In genomic region chr16:70402916-70403659, GRCh38 we compare ENCODE assay signal across 10 cellular contexts. TPM values are rescaled to one million over a fixed set of nuclear protein-coding genes. Genes with fewer than 3 reads are reported as not detected.
A peak's percentile ranks its signal among the peaks of the same experiment; 100 is the strongest.
DNase-seq lines count a peak whose midpoint lies in the region; ATAC-seq and TF ChIP-seq lines count a peak whose summit lies in the region.
"Had no signal": no experiment of that assay in that cellular context is flagged by ENCODE, and none has a peak within 500 bp of the region (broad histone marks: within the 10 kb centered on the region; RNA-seq: fewer than 3 reads in every experiment).

No MANE protein-coding gene starts in this region.

- intact Hi-C loops in naive thymus-derived CD4-positive, alpha-beta T cell (cut with micrococcal nuclease), result loop anchor here in 1 of 2 donors (5.0 kb wide), 2 partner anchors 34 to 49 kb away; partner anchors contain the start of genes FCSK and ST3GAL2
- intact Hi-C loops in tibial artery (cut with DNase I; ENCODE audit: low total_unique reads), result no loop called here

- H3K27ac Mint-ChIP-seq in activated naive CD8-positive, alpha-beta T cell treated with anti-CD3 and anti-CD28 coated beads for 36 hours, result peak overlapping the region; percentile 30
- peak overlapping the region in 6 of 9 donors; percentile 14 to 90 (median 50) for H3K27ac Mint-ChIP-seq in naive thymus-derived CD4-positive, alpha-beta T cell

- no peak for TF ChIP-seq CTCF in Loucy (conservative IDR thresholded peaks at IDR 0.05; ENCODE audit: low read length)
- TF ChIP-seq CTCF in tibial artery (IDR thresholded peaks at IDR 0.05), result no peak

- H3K27me3 ChIP-seq in Loucy (ENCODE audit: insufficient read depth, low read length, poor library complexity, severe bottlenecking) (no peaks in the 10 kb centered on the region), tibial artery (no peaks in the 10 kb centered on the region)
- H3K27me3 ChIP-seq in naive thymus-derived CD4-positive, alpha-beta T cell (ENCODE audit: control insufficient read depth in 2 of 2, insufficient read depth in 2 of 2, low read length in 2 of 2), result no peaks in the 10 kb centered on the region

- peaks cover 48% of the 10 kb centered on the region for H4K20me1 ChIP-seq in Loucy (ENCODE audit: insufficient read depth, low read length, poor library complexity, severe bottlenecking)

- peaks cover 47% of the 10 kb centered on the region for H3K4me1 Mint-ChIP-seq in activated naive CD8-positive, alpha-beta T cell treated with anti-CD3 and anti-CD28 coated beads for 36 hours
- peaks cover 38 to 69% (median 47%) of the 10 kb centered on the region in 7 donors for H3K4me1 Mint-ChIP-seq in naive thymus-derived CD4-positive, alpha-beta T cell

- H3K9me3 Mint-ChIP-seq in activated naive CD8-positive, alpha-beta T cell treated with anti-CD3 and anti-CD28 coated beads for 36 hours, result peaks cover 4% of the 10 kb centered on the region
- peaks cover 0 to 3% (median 0%) of the 10 kb centered on the region in 11 donors for H3K9me3 Mint-ChIP-seq in naive thymus-derived CD4-positive, alpha-beta T cell

- H3K4me1 ChIP-seq in Loucy (ENCODE audit: insufficient read depth, low read length, poor library complexity, severe bottlenecking) (peaks cover 10% of the 10 kb centered on the region), tibial artery (no peaks in the 10 kb centered on the region)
- H3K4me1 ChIP-seq in naive thymus-derived CD4-positive, alpha-beta T cell (ENCODE audit: control insufficient read depth in 2 of 2, insufficient read depth in 2 of 2, low read length in 2 of 2), result peaks cover 13 to 26% of the 10 kb centered on the region in 2 donors

- peaks cover 24% of the 10 kb centered on the region for H3K36me3 Mint-ChIP-seq in activated naive CD8-positive, alpha-beta T cell treated with anti-CD3 and anti-CD28 coated beads for 36 hours
- peaks cover 0 to 11% (median 0%) of the 10 kb centered on the region in 5 donors for H3K36me3 Mint-ChIP-seq in naive thymus-derived CD4-positive, alpha-beta T cell

- peaks cover 18% of the 10 kb centered on the region; the same call in 1 of the 2 replicates for H3K36me3 ChIP-seq in Loucy (ENCODE audit: insufficient read depth, low read length)
- H3K36me3 ChIP-seq in naive thymus-derived CD4-positive, alpha-beta T cell (ENCODE audit: control insufficient read depth in 2 of 3, insufficient read depth in 3 of 3, low read length in 3 of 3), result peaks cover 0 to 26% (median 0%) of the 10 kb centered on the region in 3 experiments
- H3K36me3 ChIP-seq in tibial artery, result peaks cover 7 to 23% (median 19%) of the 10 kb centered on the region in 3 donors

- H3K4me3 ChIP-seq in Loucy (ENCODE audit: low read length, poor library complexity, severe bottlenecking) (no peak overlapping the region), tibial artery (no peak overlapping the region)
- no peak overlapping the region for H3K4me3 ChIP-seq in naive thymus-derived CD4-positive, alpha-beta T cell (ENCODE audit: low read length)

- no peak overlapping the region for H3K9ac ChIP-seq in Loucy (ENCODE audit: low read depth, low read length, poor library complexity, severe bottlenecking)

- H3F3A ChIP-seq in Loucy (ENCODE audit: low read depth), result 0 out of 2 replicates have a peak, but pooled peaks cover 4% of the 10 kb centered on the region

- no peak overlapping the region for H3K4me3 Mint-ChIP-seq in activated naive CD8-positive, alpha-beta T cell treated with anti-CD3 and anti-CD28 coated beads for 36 hours
- H3K4me3 Mint-ChIP-seq in naive thymus-derived CD4-positive, alpha-beta T cell, result peak overlapping the region; percentile 6 to 92 (median 30)

- H3K27me3 Mint-ChIP-seq in activated naive CD8-positive, alpha-beta T cell treated with anti-CD3 and anti-CD28 coated beads for 36 hours, result no peaks in the 10 kb centered on the region
- no peaks in the 10 kb centered on the region for H3K27me3 Mint-ChIP-seq in naive thymus-derived CD4-positive, alpha-beta T cell

- H3K9me3 ChIP-seq in Loucy (ENCODE audit: insufficient read depth, low read depth, low read length), result no peaks in the 10 kb centered on the region
- H3K9me3 ChIP-seq in naive thymus-derived CD4-positive, alpha-beta T cell (ENCODE audit: control insufficient read depth in 2 of 3, low read length in 3 of 3), result no peaks in the 10 kb centered on the region
- no peaks in the 10 kb centered on the region for H3K9me3 ChIP-seq in tibial artery

- H2AFZ ChIP-seq in Loucy (ENCODE audit: low read length), result no peak overlapping the region

- POLR2A ChIA-PET in naive thymus-derived CD4-positive, alpha-beta T cell (lab: Charles Lee), result interaction anchor here (0.9 to 1.2 kb wide), 3 partner anchors 17 to 23 kb away, joined by 3 to 5 read pairs (median 4); no protein-coding TSS in a partner anchor

- no peaks in the 10 kb centered on the region for H3K9me2 ChIP-seq in Loucy (replicated peaks; ENCODE audit: low read depth, low read length)

- CTCF ChIA-PET in naive thymus-derived CD4-positive, alpha-beta T cell (lab: Charles Lee), result interaction anchor here (0.6 to 1.0 kb wide), 2 partner anchors 68 to 81 kb away, joined by 3 to 4 read pairs; no protein-coding TSS in a partner anchor

- peaks cover 9% of the 10 kb centered on the region; the same call in 1 of the 2 replicates for H3K79me2 ChIP-seq in Loucy (ENCODE audit: insufficient read depth, low read length)

- peak overlapping the region; percentile 61 for H3K4me2 ChIP-seq in Loucy (ENCODE audit: low read depth, low read length, poor library complexity, severe bottlenecking)

- H3K27ac ChIP-seq in naive thymus-derived CD4-positive, alpha-beta T cell (ENCODE audit: low read depth, low read length), result no peak overlapping the region
- no peak overlapping the region for H3K27ac ChIP-seq in tibial artery

- DNase-seq in GF-D8 (lab: John Stamatoyannopoulos, UW) (peak; percentile 72), tibial artery (no peak), medulla oblongata (ENCODE audit: extremely low spot score) (no peak), hypothalamus (lab: John Stamatoyannopoulos, UW) (no peak)
- DNase-seq in activated naive CD8-positive, alpha-beta T cell treated with anti-CD3 and anti-CD28 coated beads for 36 hours, result no peak
- DNase-seq in naive thymus-derived CD4-positive, alpha-beta T cell, result no peak
- DNase-seq: activated CD4-positive, alpha-beta T cell treated with anti-CD3 and anti-CD28 coated beads, Interleukin-2, amount 50 U/mL, for 1 hour; NCI-H2029 had no signal

- ATAC-seq in naive thymus-derived CD4-positive, alpha-beta T cell, result no peak
- ATAC-seq in HG02938 (IDR thresholded peaks at IDR 0.05; ENCODE audit: unreplicated experiment), result no peak

RNA-seq across cellular contexts. Expression of gene ST3GAL2, which starts 35.8 kb away (rescaled TPM):
- 10 to 100 TPM; 21.5 to 23.3 TPM for total RNA-seq in activated naive CD8-positive, alpha-beta T cell treated with anti-CD3 and anti-CD28 coated beads for 36 hours
- 10 to 100 TPM; 16.6 to 35.9 (median 30.4) TPM for total RNA-seq in naive thymus-derived CD4-positive, alpha-beta T cell
- 10 to 100 TPM; 11.3 to 22.5 TPM for polyA plus RNA-seq in naive thymus-derived CD4-positive, alpha-beta T cell

RNA-seq across cellular contexts. Expression of gene FCSK, which starts 51.3 kb away (rescaled TPM):
- 1 to 10 TPM; 8.7 to 9.6 TPM for total RNA-seq in activated naive CD8-positive, alpha-beta T cell treated with anti-CD3 and anti-CD28 coated beads for 36 hours
- total RNA-seq in naive thymus-derived CD4-positive, alpha-beta T cell, result 10 to 100 TPM; 23.7 to 45.2 (median 36.7) TPM
- 10 to 100 TPM in 1 of 2 donors, 1 to 10 TPM in 1; 7.5 to 10.3 TPM for polyA plus RNA-seq in naive thymus-derived CD4-positive, alpha-beta T cell

RNA-seq across cellular contexts. Expression of gene DDX19A, which starts 56.4 kb away (rescaled TPM):
- total RNA-seq in activated naive CD8-positive, alpha-beta T cell treated with anti-CD3 and anti-CD28 coated beads for 36 hours, result 10 to 100 TPM; 67.4 to 72.1 TPM
- total RNA-seq in naive thymus-derived CD4-positive, alpha-beta T cell, result 10 to 100 TPM; 40.2 to 57.9 (median 47.1) TPM
- polyA plus RNA-seq in naive thymus-derived CD4-positive, alpha-beta T cell, result 10 to 100 TPM; 37.4 to 65.0 TPM
